Comparison of ENCODE assay signal across 11 cellular contexts in genomic region chr5:157323107-157323706, GRCh38. TPM values are rescaled to one million over a fixed set of nuclear protein-coding genes. Genes with fewer than 3 reads are reported as not detected.
DNase-seq lines count a peak whose midpoint lies in the region; ATAC-seq and TF ChIP-seq lines count a peak whose summit lies in the region.
"Had no signal": no experiment of that assay in that cellular context is flagged by ENCODE, and none has a peak within 500 bp of the region (broad histone marks: within the 10 kb centered on the region; RNA-seq: fewer than 3 reads in every experiment).

No MANE protein-coding gene starts in this region.

- H3K9me3 ChIP-seq in CD8-positive, alpha-beta T cell (ENCODE audit: low read length) = no peaks in the 10 kb centered on the region
- H3K9me3 ChIP-seq in OCI-LY3 (ENCODE audit: insufficient read depth, low read length) = no peaks in the 10 kb centered on the region

- no peak for DNase-seq in CD8-positive, alpha-beta T cell
- DNase-seq in fibroblast of pulmonary artery (ENCODE audit: low read depth) (no peak), D341Med (ENCODE audit: low spot score) (no peak), ureter (ENCODE audit: low spot score) (no peak)
- DNase-seq: activated CD4-positive, alpha-beta T cell treated with anti-CD3 and anti-CD28 coated beads, Interleukin-2, amount 10 ng/mL, durations not matched to agents 7 days and 5 days; activated naive CD8-positive, alpha-beta T cell treated with anti-CD3 and anti-CD28 coated beads, Interleukin-2, amount 50 U/mL, for 24 hours; NCI-H526 treated with DMSO at 0.1 percent for 48 hours had no signal

- H3K4me1 ChIP-seq in CD8-positive, alpha-beta T cell (ENCODE audit: insufficient read depth, low read length) = peaks cover 10% of the 10 kb centered on the region
- H3K4me1 ChIP-seq in OCI-LY3 (ENCODE audit: low read length) = no peaks in the 10 kb centered on the region

- TF ChIP-seq CTCF in 22Rv1 (IDR thresholded peaks at IDR 0.05) (peak; percentile 39), OCI-LY3 (IDR thresholded peaks at IDR 0.05; ENCODE audit: low read depth, low read length) (peak; percentile 25), fibroblast of pulmonary artery (IDR thresholded peaks at IDR 0.05; ENCODE audit: low read length, missing control alignments) (peak; percentile 20)
- TF ChIP-seq CTCF in CD8-positive, alpha-beta T cell (IDR thresholded peaks at IDR 0.05) = peak; percentile 16

- intact Hi-C loops in CD8-positive, alpha-beta T cell (cut with DNase I, micrococcal nuclease) = no loop called here

- no peak overlapping the region for H3K4me3 ChIP-seq in CD8-positive, alpha-beta T cell (ENCODE audit: low read depth, low read length)
- H3K4me3 ChIP-seq in OCI-LY3 (ENCODE audit: low read length) = no peak overlapping the region
- H3K4me3 ChIP-seq in fibroblast of pulmonary artery (replicated peaks; ENCODE audit: low read depth, low read length) = no peak overlapping the region

- no peak overlapping the region for H2AFZ ChIP-seq in OCI-LY3 (ENCODE audit: low read depth, low read length)

- CTCF ChIA-PET in CD8-positive, alpha-beta T cell (lab: Charles Lee) = interaction anchor here (0.7 to 2.9 kb wide), 3 partner anchors 15 to 153 kb away, joined by 3 to 11 read pairs (median 3); no protein-coding TSS in a partner anchor

- H3K27ac Mint-ChIP-seq in CD8-positive, alpha-beta T cell = peak overlapping the region; percentile 10
- H3K27ac Mint-ChIP-seq: activated CD4-positive, alpha-beta T cell treated with anti-CD3 and anti-CD28 coated beads, Interleukin-2, amount 10 ng/mL, durations not matched to agents 7 days and 5 days; activated naive CD8-positive, alpha-beta T cell treated with anti-CD3 and anti-CD28 coated beads, Interleukin-2, amount 50 U/mL, for 24 hours had no signal

- H3K9ac ChIP-seq in OCI-LY3 (ENCODE audit: low read length) = no peak overlapping the region

- POLR2A ChIA-PET in CD8-positive, alpha-beta T cell (lab: Charles Lee) = interaction anchor here (0.6 kb wide), 1 partner anchor 219 kb away, joined by 3 read pairs; no protein-coding TSS in a partner anchor

- no peak overlapping the region for H3K4me3 Mint-ChIP-seq in CD8-positive, alpha-beta T cell
- H3K4me3 Mint-ChIP-seq: activated CD4-positive, alpha-beta T cell treated with anti-CD3 and anti-CD28 coated beads, Interleukin-2, amount 10 ng/mL, durations not matched to agents 7 days and 5 days; activated naive CD8-positive, alpha-beta T cell treated with anti-CD3 and anti-CD28 coated beads, Interleukin-2, amount 50 U/mL, for 24 hours had no signal

- no peak overlapping the region for H3K4me2 ChIP-seq in OCI-LY3 (ENCODE audit: low read length)

- no peaks in the 10 kb centered on the region for H3K27me3 ChIP-seq in CD8-positive, alpha-beta T cell (ENCODE audit: insufficient read depth, low read length)
- no peaks in the 10 kb centered on the region for H3K27me3 ChIP-seq in OCI-LY3 (ENCODE audit: low read depth, low read length)

- H3K36me3 ChIP-seq in CD8-positive, alpha-beta T cell (ENCODE audit: insufficient read depth, low read length) = peaks cover 85% of the 10 kb centered on the region
- peaks cover 20% of the 10 kb centered on the region for H3K36me3 ChIP-seq in OCI-LY3 (replicated peaks; ENCODE audit: low read depth, low read length)

- peaks cover 16% of the 10 kb centered on the region for H3K4me1 Mint-ChIP-seq in CD8-positive, alpha-beta T cell (ENCODE audit: low read depth)

- no peaks in the 10 kb centered on the region for H3K27me3 Mint-ChIP-seq in CD8-positive, alpha-beta T cell (ENCODE audit: low read depth)
- H3K27me3 Mint-ChIP-seq: activated CD4-positive, alpha-beta T cell treated with anti-CD3 and anti-CD28 coated beads, Interleukin-2, amount 10 ng/mL, durations not matched to agents 7 days and 5 days; activated naive CD8-positive, alpha-beta T cell treated with anti-CD3 and anti-CD28 coated beads, Interleukin-2, amount 50 U/mL, for 24 hours had no signal

- no peaks in the 10 kb centered on the region for H4K20me1 ChIP-seq in OCI-LY3 (ENCODE audit: insufficient read depth, low read length)

- H3K79me2 ChIP-seq in OCI-LY3 (ENCODE audit: low read length) = no peaks in the 10 kb centered on the region

- ATAC-seq in CD8-positive, alpha-beta T cell = no peak
- no peak for ATAC-seq in GM21737 (IDR thresholded peaks at IDR 0.05; ENCODE audit: unreplicated experiment)
- no peak for ATAC-seq in HG03520 (IDR thresholded peaks at IDR 0.05; ENCODE audit: unreplicated experiment)
- ATAC-seq: activated naive CD8-positive, alpha-beta T cell treated with anti-CD3 and anti-CD28 coated beads, Interleukin-2, amount 50 U/mL, for 24 hours had no signal

- H3K27ac ChIP-seq in 22Rv1 (no peak overlapping the region), OCI-LY3 (ENCODE audit: low read length) (no peak overlapping the region)
- H3K27ac ChIP-seq in CD8-positive, alpha-beta T cell (ENCODE audit: low read depth, low read length) = no peak overlapping the region

- peaks cover 96% of the 10 kb centered on the region for H3K36me3 Mint-ChIP-seq in CD8-positive, alpha-beta T cell

- H3K9me3 Mint-ChIP-seq in CD8-positive, alpha-beta T cell = no peaks in the 10 kb centered on the region
- H3K9me3 Mint-ChIP-seq: activated CD4-positive, alpha-beta T cell treated with anti-CD3 and anti-CD28 coated beads, Interleukin-2, amount 10 ng/mL, durations not matched to agents 7 days and 5 days; activated naive CD8-positive, alpha-beta T cell treated with anti-CD3 and anti-CD28 coated beads, Interleukin-2, amount 50 U/mL, for 24 hours had no signal

RNA-seq across cellular contexts. Expression of gene CYFIP2, which starts 57.3 kb away (rescaled TPM):
- 100 to 1,000 TPM; 270 to 304 TPM for total RNA-seq in CD8-positive, alpha-beta T cell
- total RNA-seq in ureter = 45.3 TPM
